15 cellular contexts compared by ENCODE assay signal in genomic region chr11:71461696-71462095, GRCh38. TPM values are rescaled to one million over a fixed set of nuclear protein-coding genes. Genes with fewer than 3 reads are reported as not detected.
DNase-seq lines count a peak whose midpoint lies in the region; ATAC-seq and TF ChIP-seq lines count a peak whose summit lies in the region.
"Had no signal": no experiment of that assay in that cellular context is flagged by ENCODE, and none has a peak within 500 bp of the region (broad histone marks: within the 10 kb centered on the region; RNA-seq: fewer than 3 reads in every experiment).

No MANE protein-coding gene starts in this region.

- TF ChIP-seq POLR2A in heart left ventricle (IDR thresholded peaks at IDR 0.05): no peak

- intact Hi-C loops in cardiac septum (cut with DNase I): no loop called here
- intact Hi-C loops in heart left ventricle (cut with DNase I): no loop called here
- intact Hi-C loops in activated T-helper 1 cell treated with anti-CD3 and anti-CD28 coated beads, Interleukin-12 subunit alpha, Interleukin-12 subunit beta, Interleukin-2, Interleukin-4 antibody, amounts not matched to agents 30 ng/mL and 10 ng/mL and 1 ng/mL, durations not matched to agents 14 hours and 24 hours and 36 hours (cut with micrococcal nuclease): no loop called here
- intact Hi-C loops in posterior vena cava (cut with DNase I): no loop called here

- peaks cover 46% of the 10 kb centered on the region for H3K36me3 Mint-ChIP-seq in activated T-helper 1 cell treated with anti-CD3 and anti-CD28 coated beads, Interleukin-12 subunit alpha, Interleukin-12 subunit beta, Interleukin-2, Interleukin-4 antibody, amounts not matched to agents 30 ng/mL and 10 ng/mL and 1 ng/mL, durations not matched to agents 14 hours and 24 hours and 36 hours (ENCODE audit: low read depth)

- no peaks in the 10 kb centered on the region for H3K27me3 Mint-ChIP-seq in activated T-helper 1 cell treated with anti-CD3 and anti-CD28 coated beads, Interleukin-12 subunit alpha, Interleukin-12 subunit beta, Interleukin-2, Interleukin-4 antibody, amounts not matched to agents 30 ng/mL and 10 ng/mL and 1 ng/mL, durations not matched to agents 14 hours and 24 hours and 36 hours (ENCODE audit: insufficient read depth)
- H3K27me3 Mint-ChIP-seq: B cell had no signal

- H3K36me3 ChIP-seq in heart left ventricle: peaks cover 0 to 91% (median 72%) of the 10 kb centered on the region in 9 donors

- ATAC-seq in heart left ventricle: no peak
- ATAC-seq: CD8-positive, alpha-beta T cell; GM23338 had no signal

- H3K4me1 Mint-ChIP-seq in activated T-helper 1 cell treated with anti-CD3 and anti-CD28 coated beads, Interleukin-12 subunit alpha, Interleukin-12 subunit beta, Interleukin-2, Interleukin-4 antibody, amounts not matched to agents 30 ng/mL and 10 ng/mL and 1 ng/mL, durations not matched to agents 14 hours and 24 hours and 36 hours (ENCODE audit: low read depth): peaks cover 6% of the 10 kb centered on the region

- 88 to 93% (median 92%) methylated on average over 9 of the region's 9 CpGs for WGBS in heart left ventricle, 4 donors

- no peaks in the 10 kb centered on the region for H3K9me3 ChIP-seq in heart left ventricle

- DNase-seq in cardiac septum (ENCODE audit: low spot score): peak; percentile 49
- DNase-seq in heart left ventricle: no peak
- no peak for DNase-seq in activated T-helper 1 cell treated with anti-CD3 and anti-CD28 coated beads, Interleukin-12 subunit alpha, Interleukin-12 subunit beta, Interleukin-2, Interleukin-4 antibody, amounts not matched to agents 30 ng/mL and 10 ng/mL and 1 ng/mL, durations not matched to agents 14 hours and 24 hours and 36 hours (ENCODE audit: low spot score)
- peak; percentile 26 for DNase-seq in posterior vena cava (ENCODE audit: low spot score)
- DNase-seq in SHP77 treated with DMSO at 0.1 percent for 48 hours (lab: John Stamatoyannopoulos, UW): no peak
- DNase-seq in ecto neural progenitor cell (ENCODE audit: low spot score): no peak
- DNase-seq: Calu3, DMS79 treated with DMSO at 0.1 percent for 48 hours, GF-D8, HCEC 1CT had no signal

- H3K27ac Mint-ChIP-seq in activated T-helper 1 cell treated with anti-CD3 and anti-CD28 coated beads, Interleukin-12 subunit alpha, Interleukin-12 subunit beta, Interleukin-2, Interleukin-4 antibody, amounts not matched to agents 30 ng/mL and 10 ng/mL and 1 ng/mL, durations not matched to agents 14 hours and 24 hours and 36 hours: peak overlapping the region; percentile 47
- H3K27ac Mint-ChIP-seq: B cell; CD8-positive, alpha-beta T cell; GM23338 had no signal

- no peaks in the 10 kb centered on the region for H3K4me1 ChIP-seq in heart left ventricle

- no peaks in the 10 kb centered on the region for H3K9me3 Mint-ChIP-seq in activated T-helper 1 cell treated with anti-CD3 and anti-CD28 coated beads, Interleukin-12 subunit alpha, Interleukin-12 subunit beta, Interleukin-2, Interleukin-4 antibody, amounts not matched to agents 30 ng/mL and 10 ng/mL and 1 ng/mL, durations not matched to agents 14 hours and 24 hours and 36 hours
- H3K9me3 Mint-ChIP-seq: CD8-positive, alpha-beta T cell; GM23338 had no signal

- no peak overlapping the region for H3K4me3 ChIP-seq in heart left ventricle
- H3K4me3 ChIP-seq: BLaER1 treated with 17β-estradiol and CSF1 and Interleukin-3, amounts not matched to agents 10 nM and 100 nM; GM23338 had no signal

- H3K4me3 Mint-ChIP-seq in activated T-helper 1 cell treated with anti-CD3 and anti-CD28 coated beads, Interleukin-12 subunit alpha, Interleukin-12 subunit beta, Interleukin-2, Interleukin-4 antibody, amounts not matched to agents 30 ng/mL and 10 ng/mL and 1 ng/mL, durations not matched to agents 14 hours and 24 hours and 36 hours: no peak overlapping the region
- H3K4me3 Mint-ChIP-seq: B cell; CD8-positive, alpha-beta T cell; GM23338 had no signal

- no peak overlapping the region for H3K27ac ChIP-seq in heart left ventricle
- H3K27ac ChIP-seq: BLaER1 treated with 17β-estradiol and CSF1 and Interleukin-3, amounts not matched to agents 10 nM and 100 nM; HL-60 had no signal

- no peak for TF ChIP-seq CTCF in heart left ventricle (IDR thresholded peaks at IDR 0.05)

- H3K27me3 ChIP-seq in heart left ventricle: no peaks in the 10 kb centered on the region
- H3K27me3 ChIP-seq: BLaER1 treated with 17β-estradiol and CSF1 and Interleukin-3, amounts not matched to agents 10 nM and 100 nM had no signal

RNA-seq across cellular contexts. Expression of gene NADSYN1, which starts 8.7 kb away (rescaled TPM):
- total RNA-seq in cardiac septum (22.0 TPM), heart left ventricle (10 to 100 TPM; 11.4 to 41.9 (median 18.0) TPM), posterior vena cava (10 to 100 TPM; 38.7 to 48.1 TPM)
- 10 to 100 TPM; 19.4 to 23.4 TPM for polyA plus RNA-seq in heart left ventricle
- total RNA-seq in activated T-helper 1 cell treated with anti-CD3 and anti-CD28 coated beads, Interleukin-12 subunit alpha, Interleukin-12 subunit beta, Interleukin-2, Interleukin-4 antibody, amounts not matched to agents 30 ng/mL and 10 ng/mL and 1 ng/mL, durations not matched to agents 14 hours and 24 hours and 36 hours: 91.6 and 96.3 TPM in 2 replicates

RNA-seq across cellular contexts. Expression of gene DHCR7, which starts 13.5 kb away (rescaled TPM):
- 31.2 TPM for total RNA-seq in cardiac septum
- total RNA-seq in heart left ventricle: 10 to 100 TPM; 19.8 to 44.5 (median 30.8) TPM
- polyA plus RNA-seq in heart left ventricle: 10 to 100 TPM; 12.6 to 22.2 TPM
- total RNA-seq in activated T-helper 1 cell treated with anti-CD3 and anti-CD28 coated beads, Interleukin-12 subunit alpha, Interleukin-12 subunit beta, Interleukin-2, Interleukin-4 antibody, amounts not matched to agents 30 ng/mL and 10 ng/mL and 1 ng/mL, durations not matched to agents 14 hours and 24 hours and 36 hours: 100 and 106 TPM in 2 replicates
- 10 to 100 TPM; 14.9 to 15.5 TPM for total RNA-seq in posterior vena cava

Comparison
In these comparisons a context has a peak if more than half of its experiments do, and no peak if none do; other contexts are left out.
1. DNase-seq: peak in cardiac septum (single experiment) and posterior vena cava (single experiment); none in heart left ventricle (0 of 5), activated T-helper 1 cell treated with anti-CD3 and anti-CD28 coated beads, Interleukin-12 subunit alpha, Interleukin-12 subunit beta, Interleukin-2, Interleukin-4 antibody, amounts not matched to agents 30 ng/mL and 10 ng/mL and 1 ng/mL, durations not matched to agents 14 hours and 24 hours and 36 hours (single experiment), SHP77 treated with DMSO at 0.1 percent for 48 hours (single experiment) and ecto neural progenitor cell (single experiment).